In genomic region chr4:25089058-25089763, GRCh38 we compare ENCODE assay signal across 15 cellular contexts. TPM values are rescaled to one million over a fixed set of nuclear protein-coding genes. Genes with fewer than 3 reads are reported as not detected.
DNase-seq lines count a peak whose midpoint lies in the region; ATAC-seq and TF ChIP-seq lines count a peak whose summit lies in the region.
"Had no signal": no experiment of that assay in that cellular context is flagged by ENCODE, and none has a peak within 500 bp of the region (broad histone marks: within the 10 kb centered on the region; RNA-seq: fewer than 3 reads in every experiment).

No MANE protein-coding gene starts in this region.

- H3K9me3 ChIP-seq in SK-N-MC (ENCODE audit: low read depth, low read length) (no peaks in the 10 kb centered on the region), ovary (no peaks in the 10 kb centered on the region)
- H3K9me3 ChIP-seq: testis had no signal

- no peak for TF ChIP-seq POLR2A in ovary (IDR thresholded peaks at IDR 0.05)

- H3K27ac ChIP-seq in SK-N-MC (no peak overlapping the region), ovary (no peak overlapping the region)
- H3K27ac ChIP-seq: testis had no signal

- TF ChIP-seq CTCF in HFF-Myc (IDR thresholded peaks at IDR 0.05; ENCODE audit: low read depth, low read length, missing control alignments) = no peak
- no peak for TF ChIP-seq CTCF in foreskin fibroblast (IDR thresholded peaks at IDR 0.05; ENCODE audit: low read depth, low read length)
- TF ChIP-seq CTCF in ovary (IDR thresholded peaks at IDR 0.05) = no peak

- DNase-seq in HFF-Myc (ENCODE audit: extremely low read depth, low read depth) (no peak), SK-N-MC (ENCODE audit: low read depth, low spot score) (no peak), foreskin fibroblast (peak in 1 of 2 donors; percentile 17), ovary (no peak), NAMALWA (ENCODE audit: low spot score) (no peak), NCI-H82 treated with DMSO at 0.1 percent for 48 hours (lab: John Stamatoyannopoulos, UW; ENCODE audit: unreplicated experiment) (no peak)
- DNase-seq: Calu3; central memory CD4-positive, alpha-beta T cell; effector CD4-positive, alpha-beta T cell had no signal

- H3K4me3 ChIP-seq in HFF-Myc (replicated peaks; ENCODE audit: low read depth, low read length) = peak overlapping the region; percentile 34
- peak overlapping the region; percentile 64; the same call in 1 of the 2 replicates for H3K4me3 ChIP-seq in SK-N-MC
- peak overlapping the region; percentile 35 to 47 for H3K4me3 ChIP-seq in foreskin fibroblast (ENCODE audit: low read depth in 1 of 2, low read length in 2 of 2)
- peak overlapping the region; percentile 2 for H3K4me3 ChIP-seq in ovary

- no peak overlapping the region for H3K9ac ChIP-seq in SK-N-MC (ENCODE audit: insufficient read length)

- H3K27me3 ChIP-seq in ovary = no peaks in the 10 kb centered on the region
- H3K27me3 ChIP-seq: testis had no signal

- ATAC-seq in HG03095 (IDR thresholded peaks at IDR 0.05; ENCODE audit: unreplicated experiment) = no peak
- ATAC-seq: Panc1 had no signal

- TF ChIP-seq EP300 in ovary (IDR thresholded peaks at IDR 0.05) = no peak

- no peaks in the 10 kb centered on the region for H3K4me1 ChIP-seq in ovary (ENCODE audit: insufficient read depth)

- H3K36me3 ChIP-seq in SK-N-MC (ENCODE audit: insufficient read depth, low read length) = no peaks in the 10 kb centered on the region
- H3K36me3 ChIP-seq in ovary = no peaks in the 10 kb centered on the region

- WGBS in ovary, 3 donors = 25 to 36% (median 28%) methylated on average over 13 of the region's 13 CpGs

- intact Hi-C loops in ovary (cut with DNase I) = no loop called here

RNA-seq across cellular contexts. Expression of gene LGI2, which starts 58.5 kb away (rescaled TPM):
- 10 to 100 TPM in 1 of 7 donors, 1 to 10 TPM in 5, under 1 TPM in 1; 0.36 to 17.6 (median 1.9) TPM for total RNA-seq in ovary
- 10 to 100 TPM in 1 of 2 donors, 1 to 10 TPM in 1; 1.0 to 19.8 TPM for polyA plus RNA-seq in ovary
- total RNA-seq: activated CD8-positive, alpha-beta T cell treated with anti-CD3 and anti-CD28 coated beads for 36 hours; activated T-cell treated with anti-CD3 and anti-CD28 coated beads, Interleukin-2, amount 50 U/mL, for 72 hours; mononuclear cell had no signal

Comparison
In these comparisons a context has a peak if more than half of its experiments do, and no peak if none do; other contexts are left out.
1. H3K4me3 ChIP-seq: peak in every context shown above with its lines; median percentile 64 in SK-N-MC; 41 in foreskin fibroblast; 34 in HFF-Myc; 2 in ovary.